In the genomic region with DNA sequence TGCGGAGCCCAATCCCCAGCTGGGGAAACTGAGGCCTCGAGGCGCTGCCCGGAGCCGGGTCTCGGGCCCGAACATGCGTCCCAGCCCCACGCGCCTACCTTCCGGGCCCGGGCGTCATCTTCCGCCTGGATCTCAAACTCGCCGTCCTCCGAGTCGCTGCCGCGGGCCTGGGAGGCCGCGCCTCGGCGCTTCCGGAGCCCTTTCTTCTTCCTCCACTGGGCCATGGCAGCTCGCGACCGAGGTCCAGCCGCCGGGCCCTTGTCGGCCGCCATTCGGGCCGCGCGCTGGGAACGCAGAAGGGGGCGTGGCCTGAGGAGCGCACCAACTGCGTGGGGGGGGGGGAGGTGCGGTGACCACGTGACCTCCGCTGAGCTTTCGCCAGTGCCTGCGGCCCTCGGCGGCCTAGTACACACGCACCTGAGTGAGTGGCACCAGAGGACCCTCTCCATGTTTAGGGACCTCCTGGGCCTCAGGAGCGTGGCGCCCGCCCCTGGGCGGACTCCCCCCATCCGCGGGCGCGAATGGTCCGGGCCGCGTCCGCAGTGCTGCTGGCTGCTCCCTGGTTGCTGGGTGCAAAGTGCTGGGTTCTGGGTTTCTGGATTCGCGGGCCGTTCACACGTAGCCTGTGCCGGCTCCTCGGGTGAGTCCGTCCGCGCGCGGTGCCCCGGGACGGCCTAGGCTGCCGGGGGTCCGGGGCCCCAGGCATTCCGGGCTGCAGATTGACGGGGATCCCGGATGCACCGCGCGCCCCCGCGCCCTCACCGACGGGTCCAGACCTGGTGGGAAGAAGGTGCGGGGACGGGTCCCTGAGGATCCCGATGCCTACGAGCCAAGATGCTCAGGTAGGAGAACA, we compare ENCODE assay signal across 8 cellular contexts. TPM values are rescaled to one million over a fixed set of nuclear protein-coding genes. Genes with fewer than 3 reads are reported as not detected.
DNase-seq lines count a peak whose midpoint lies in the region; ATAC-seq, FAIRE-seq and TF ChIP-seq lines count a peak whose summit lies in the region.

A gene with protein sequence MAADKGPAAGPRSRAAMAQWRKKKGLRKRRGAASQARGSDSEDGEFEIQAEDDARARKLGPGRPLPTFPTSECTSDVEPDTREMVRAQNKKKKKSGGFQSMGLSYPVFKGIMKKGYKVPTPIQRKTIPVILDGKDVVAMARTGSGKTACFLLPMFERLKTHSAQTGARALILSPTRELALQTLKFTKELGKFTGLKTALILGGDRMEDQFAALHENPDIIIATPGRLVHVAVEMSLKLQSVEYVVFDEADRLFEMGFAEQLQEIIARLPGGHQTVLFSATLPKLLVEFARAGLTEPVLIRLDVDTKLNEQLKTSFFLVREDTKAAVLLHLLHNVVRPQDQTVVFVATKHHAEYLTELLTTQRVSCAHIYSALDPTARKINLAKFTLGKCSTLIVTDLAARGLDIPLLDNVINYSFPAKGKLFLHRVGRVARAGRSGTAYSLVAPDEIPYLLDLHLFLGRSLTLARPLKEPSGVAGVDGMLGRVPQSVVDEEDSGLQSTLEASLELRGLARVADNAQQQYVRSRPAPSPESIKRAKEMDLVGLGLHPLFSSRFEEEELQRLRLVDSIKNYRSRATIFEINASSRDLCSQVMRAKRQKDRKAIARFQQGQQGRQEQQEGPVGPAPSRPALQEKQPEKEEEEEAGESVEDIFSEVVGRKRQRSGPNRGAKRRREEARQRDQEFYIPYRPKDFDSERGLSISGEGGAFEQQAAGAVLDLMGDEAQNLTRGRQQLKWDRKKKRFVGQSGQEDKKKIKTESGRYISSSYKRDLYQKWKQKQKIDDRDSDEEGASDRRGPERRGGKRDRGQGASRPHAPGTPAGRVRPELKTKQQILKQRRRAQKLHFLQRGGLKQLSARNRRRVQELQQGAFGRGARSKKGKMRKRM (minus strand): TSS at position 299 of the 853 bp plus-strand sequence. CDS start 27 bp downstream, at position 272.
A gene with protein sequence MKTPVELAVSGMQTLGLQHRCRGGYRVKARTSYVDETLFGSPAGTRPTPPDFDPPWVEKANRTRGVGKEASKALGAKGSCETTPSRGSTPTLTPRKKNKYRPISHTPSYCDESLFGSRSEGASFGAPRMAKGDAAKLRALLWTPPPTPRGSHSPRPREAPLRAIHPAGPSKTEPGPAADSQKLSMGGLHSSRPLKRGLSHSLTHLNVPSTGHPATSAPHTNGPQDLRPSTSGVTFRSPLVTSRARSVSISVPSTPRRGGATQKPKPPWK (plus strand): TSS at position 542 of the 853 bp plus-strand sequence. CDS start 1,026 bp downstream, outside the sequence.

- no peak for TF ChIP-seq CTCF in A549 (IDR thresholded peaks at IDR 0.05)
- TF ChIP-seq CTCF in cardiac fibroblast (IDR thresholded peaks at IDR 0.05; ENCODE audit: low read depth, low read length) = no peak

- no peaks in the 10 kb centered on the region for H3K9me3 ChIP-seq in A549

- CTCF ChIA-PET in A549 (lab: Yijun Ruan, JAX) = interaction anchor here (0.8 to 3.7 kb wide), 6 partner anchors 8 to 137 kb away, joined by 3 to 20 read pairs (median 4); no protein-coding TSS in a partner anchor

- H3K4me1 ChIP-seq in A549 = peaks cover 21% of the 10 kb centered on the region

- ATAC-seq in A549 (peak; percentile 70 to 78), GM18517 (IDR thresholded peaks at IDR 0.05; ENCODE audit: unreplicated experiment) (peak; percentile 45), HG03039 (IDR thresholded peaks at IDR 0.05; ENCODE audit: unreplicated experiment) (peak; percentile 37)

- 0% methylated on average over 31 of the region's 89 CpGs for WGBS in A549 (ENCODE audit: missing lambda C conversion rate)

- no peak for TF ChIP-seq EP300 in A549 (IDR thresholded peaks at IDR 0.05)

- H3K4me3 ChIP-seq in A549 (peak within 1 kb of the TSS; percentile 89), cardiac fibroblast (replicated peaks in 1 of 2; ENCODE audit: low read depth in 2 of 2, low read length in 2 of 2) (peak within 1 kb of the TSS; percentile 75 to 83)

- no peak for FAIRE-seq in A549 (lab: Jason Lieb, UNC)

- peak within 1 kb of the TSS; percentile 78 for H3K4me2 ChIP-seq in A549

- peak; percentile 51 to 91 for DNase-seq in A549 (ENCODE audit: low read depth in 1 of 2, low spot score in 1 of 2)
- peak; percentile 85 for DNase-seq in NCI-H2227 (lab: John Stamatoyannopoulos, UW; ENCODE audit: unreplicated experiment)
- DNase-seq in activated CD4-positive, CD25-positive, alpha-beta regulatory T cell (lab: John Stamatoyannopoulos, UW) = peak; percentile 59 to 78 (median 70)
- DNase-seq in cardiac fibroblast (ENCODE audit: low read depth in 2 of 2) = peak; percentile 80 to 83
- peak; percentile 71 for DNase-seq in iris pigment epithelial cell (ENCODE audit: low read depth)
- DNase-seq in stimulated activated CD4-positive, alpha-beta T cell treated with anti-CD3 and anti-CD28 coated beads, Interleukin-12 subunit alpha, Interleukin-12 subunit beta, amount 100 ng/mL, for 24 hours (ENCODE audit: low read depth in 2 of 2) = peak; percentile 65 to 76

- POLR2A ChIA-PET in A549 (lab: Yijun Ruan, JAX) = interaction anchor here (0.7 to 2.4 kb wide), 9 partner anchors 9 to 236 kb away, joined by 3 to 12 read pairs (median 4); a partner anchor contains a TSS

- peak; percentile 78; the same call in 1 of the 2 replicates for TF ChIP-seq POLR2A in A549 (IDR thresholded peaks at IDR 0.05; ENCODE audit: low read length)

- TF ChIP-seq RAD21 in A549 (conservative IDR thresholded peaks at IDR 0.05 in 1 of 2, IDR thresholded peaks at IDR 0.05 in 1 of 2) = no peak

- peak within 1 kb of the TSS; percentile 96 to 98 for H3K27ac ChIP-seq in A549

TF ChIP-seq in A549, 52 proteins besides CTCF, POLR2A, EP300 and RAD21 (continues in another document):
- TF ChIP-seq ZFP36 (IDR thresholded peaks at IDR 0.05; ENCODE audit: borderline replicate concordance, partially characterized antibody) (no peak), CHD4 (IDR thresholded peaks at IDR 0.05; ENCODE audit: borderline replicate concordance) (no peak), JUNB (IDR thresholded peaks at IDR 0.05) (no peak), RCOR1 (IDR thresholded peaks at IDR 0.05; ENCODE audit: low read depth, low read length) (no peak), RNF2 (IDR thresholded peaks at IDR 0.05; ENCODE audit: borderline replicate concordance, low read depth) (peak; percentile 70; the same call in 1 of the 2 replicates), EHF (CRISPR knock-in tag; IDR thresholded peaks at IDR 0.05) (peak; percentile 58; the same call in 1 of the 2 replicates), HOXB13 (CRISPR knock-in tag; IDR thresholded peaks at IDR 0.05; ENCODE audit: low read depth) (0 out of 2 replicates have a peak, but pooled peaks have one; percentile 73), KDM5A (IDR thresholded peaks at IDR 0.05) (peak; percentile 66), CHD2 (IDR thresholded peaks at IDR 0.05; ENCODE audit: low read length, partially characterized antibody) (no peak)
- TF ChIP-seq, protein P1, sequence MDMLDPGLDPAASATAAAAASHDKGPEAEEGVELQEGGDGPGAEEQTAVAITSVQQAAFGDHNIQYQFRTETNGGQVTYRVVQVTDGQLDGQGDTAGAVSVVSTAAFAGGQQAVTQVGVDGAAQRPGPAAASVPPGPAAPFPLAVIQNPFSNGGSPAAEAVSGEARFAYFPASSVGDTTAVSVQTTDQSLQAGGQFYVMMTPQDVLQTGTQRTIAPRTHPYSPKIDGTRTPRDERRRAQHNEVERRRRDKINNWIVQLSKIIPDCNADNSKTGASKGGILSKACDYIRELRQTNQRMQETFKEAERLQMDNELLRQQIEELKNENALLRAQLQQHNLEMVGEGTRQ (IDR thresholded peaks at IDR 0.05) = peak; percentile 96
- TF ChIP-seq, protein P2, sequence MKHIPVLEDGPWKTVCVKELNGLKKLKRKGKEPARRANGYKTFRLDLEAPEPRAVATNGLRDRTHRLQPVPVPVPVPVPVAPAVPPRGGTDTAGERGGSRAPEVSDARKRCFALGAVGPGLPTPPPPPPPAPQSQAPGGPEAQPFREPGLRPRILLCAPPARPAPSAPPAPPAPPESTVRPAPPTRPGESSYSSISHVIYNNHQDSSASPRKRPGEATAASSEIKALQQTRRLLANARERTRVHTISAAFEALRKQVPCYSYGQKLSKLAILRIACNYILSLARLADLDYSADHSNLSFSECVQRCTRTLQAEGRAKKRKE (CRISPR knock-in tag; IDR thresholded peaks at IDR 0.05; ENCODE audit: low read depth) = no peak
- TF ChIP-seq, protein P3, sequence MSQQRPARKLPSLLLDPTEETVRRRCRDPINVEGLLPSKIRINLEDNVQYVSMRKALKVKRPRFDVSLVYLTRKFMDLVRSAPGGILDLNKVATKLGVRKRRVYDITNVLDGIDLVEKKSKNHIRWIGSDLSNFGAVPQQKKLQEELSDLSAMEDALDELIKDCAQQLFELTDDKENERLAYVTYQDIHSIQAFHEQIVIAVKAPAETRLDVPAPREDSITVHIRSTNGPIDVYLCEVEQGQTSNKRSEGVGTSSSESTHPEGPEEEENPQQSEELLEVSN (IDR thresholded peaks at IDR 0.05; ENCODE audit: borderline replicate concordance, low read depth) = peak; percentile 35; the same call in 1 of the 2 replicates
- TF ChIP-seq, protein P4, sequence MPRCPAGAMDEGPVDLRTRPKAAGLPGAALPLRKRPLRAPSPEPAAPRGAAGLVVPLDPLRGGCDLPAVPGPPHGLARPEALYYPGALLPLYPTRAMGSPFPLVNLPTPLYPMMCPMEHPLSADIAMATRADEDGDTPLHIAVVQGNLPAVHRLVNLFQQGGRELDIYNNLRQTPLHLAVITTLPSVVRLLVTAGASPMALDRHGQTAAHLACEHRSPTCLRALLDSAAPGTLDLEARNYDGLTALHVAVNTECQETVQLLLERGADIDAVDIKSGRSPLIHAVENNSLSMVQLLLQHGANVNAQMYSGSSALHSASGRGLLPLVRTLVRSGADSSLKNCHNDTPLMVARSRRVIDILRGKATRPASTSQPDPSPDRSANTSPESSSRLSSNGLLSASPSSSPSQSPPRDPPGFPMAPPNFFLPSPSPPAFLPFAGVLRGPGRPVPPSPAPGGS (IDR thresholded peaks at IDR 0.05) = peak; percentile 62

RNA-seq across cellular contexts. Expression of the first gene that starts in this region (rescaled TPM):
- polyA plus RNA-seq in A549 (2011; rRNA removed) = 60.6 and 62.4 TPM in 2 replicates
- polyA plus RNA-seq in A549 (2012; cell fraction: cytosol; rRNA removed) = 88.2 and 92.3 TPM in 2 replicates
- polyA plus RNA-seq in A549 (2012; cell fraction: nucleus; rRNA removed) = 178 and 216 TPM in 2 replicates
- polyA plus RNA-seq in A549 (2017; fragmentation: RNase III; extraction: RNeasy Plus Mini Kit Qiagen cat#74134 plus additional on column Dnase treatment) = 55.9 to 64.5 TPM (median 62.2 TPM) in 3 replicates
- 57.6 and 76.8 TPM in 2 replicates for polyA minus RNA-seq in A549 (2011; rRNA and poly(A)+ RNA removed)

RNA-seq across cellular contexts. Expression of the second gene that starts in this region (rescaled TPM):
- polyA plus RNA-seq in A549 (2011; rRNA removed) (16.7 and 18.6 TPM in 2 replicates), A549 (2017; fragmentation: RNase III; extraction: RNeasy Plus Mini Kit Qiagen cat#74134 plus additional on column Dnase treatment) (19.6 to 20.5 TPM (median 19.8 TPM) in 3 replicates)
- polyA plus RNA-seq in A549 (2012; cell fraction: cytosol; rRNA removed) = 30.7 and 38.4 TPM in 2 replicates
- 20.3 and 23.4 TPM in 2 replicates for polyA plus RNA-seq in A549 (2012; cell fraction: nucleus; rRNA removed)
- polyA minus RNA-seq in A549 (2011; rRNA and poly(A)+ RNA removed) = 11.0 and 14.3 TPM in 2 replicates

Comparison
In these comparisons a context has a peak if more than half of its experiments do, and no peak if none do; other contexts are left out.
1. Peak in every context shown above with its lines: DNase-seq, ATAC-seq, H3K4me3 ChIP-seq and H3K27ac ChIP-seq.